In the genomic region with DNA sequence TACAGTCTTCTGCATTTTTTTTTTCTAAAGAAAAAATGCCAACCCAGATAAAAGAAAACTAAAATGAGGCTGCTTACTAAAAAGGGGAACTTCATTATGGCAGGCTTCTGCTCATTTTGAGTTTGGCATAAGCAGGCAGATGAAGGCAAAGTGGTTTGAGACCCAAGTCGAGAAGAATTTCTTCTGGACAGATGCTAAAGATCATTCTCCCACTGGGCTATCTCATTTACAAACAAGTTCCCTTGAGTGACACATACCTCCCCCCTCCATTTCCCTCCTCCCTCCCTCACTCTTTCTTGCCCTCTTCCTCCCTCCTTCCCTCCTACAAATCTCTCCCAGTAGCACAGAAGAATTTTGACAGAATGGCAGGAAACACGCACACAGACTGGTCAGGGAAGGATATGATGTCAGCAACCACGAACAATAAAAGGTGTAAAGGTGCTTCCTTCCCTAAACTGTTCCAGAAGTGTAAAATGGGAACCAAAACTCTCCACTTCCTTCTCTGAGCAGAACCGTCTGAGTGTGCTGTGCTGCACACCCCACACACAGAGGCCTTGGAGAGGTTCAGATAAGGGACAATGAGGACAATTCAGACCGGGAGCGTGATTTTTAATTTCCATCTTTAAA, we compare ENCODE assay signal across 1 cellular context.
TF ChIP-seq lines count a peak whose summit lies in the region.

No MANE protein-coding gene starts in this region.

TF ChIP-seq in K562, 482 proteins besides CTCF, POLR2A, EP300 and RAD21 (continued from another document and continues in another):
- TF ChIP-seq, protein P1, sequence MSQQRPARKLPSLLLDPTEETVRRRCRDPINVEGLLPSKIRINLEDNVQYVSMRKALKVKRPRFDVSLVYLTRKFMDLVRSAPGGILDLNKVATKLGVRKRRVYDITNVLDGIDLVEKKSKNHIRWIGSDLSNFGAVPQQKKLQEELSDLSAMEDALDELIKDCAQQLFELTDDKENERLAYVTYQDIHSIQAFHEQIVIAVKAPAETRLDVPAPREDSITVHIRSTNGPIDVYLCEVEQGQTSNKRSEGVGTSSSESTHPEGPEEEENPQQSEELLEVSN (IDR thresholded peaks at IDR 0.05; ENCODE audit: borderline replicate concordance in 1 of 2, extremely low read depth in 1 of 2, insufficient read depth in 1 of 2, insufficient read length in 1 of 2, low read depth in 1 of 2, low read length in 1 of 2, poor library complexity in 1 of 2, severe bottlenecking in 1 of 2), result no peak
- TF ChIP-seq ZNF239 (CRISPR knock-in tag; IDR thresholded peaks at IDR 0.05) (no peak), MYNN (IDR thresholded peaks at IDR 0.05) (no peak), MYNN (CRISPR knock-in tag; IDR thresholded peaks at IDR 0.05) (no peak), HDAC1 (IDR thresholded peaks at IDR 0.05) (peak in 1 of 2 experiments; percentile 69; a peak in 2 of 4 replicates), TBL1XR1 (IDR thresholded peaks at IDR 0.05; ENCODE audit: low read length in 2 of 2) (no peak), MEF2D (tag; conservative IDR thresholded peaks at IDR 0.05; ENCODE audit: low read depth) (0 out of 2 replicates have a peak, but pooled peaks have one; percentile 31), TAL1 (IDR thresholded peaks at IDR 0.05) (peak; percentile 13; the same call in 1 of the 2 replicates), ZNF780A (CRISPR knock-in tag; IDR thresholded peaks at IDR 0.05) (no peak), NRF1 (conservative IDR thresholded peaks at IDR 0.05 in 1 of 2, IDR thresholded peaks at IDR 0.05 in 1 of 2) (peak; percentile 37 to 52; a peak in 3 of 4 replicates), MAZ (CRISPR knock-in tag; conservative IDR thresholded peaks at IDR 0.05 in 1 of 2, IDR thresholded peaks at IDR 0.05 in 1 of 2) (peak; percentile 52 to 61; a peak in 3 of 4 replicates), PHF21A (IDR thresholded peaks at IDR 0.05; ENCODE audit: borderline replicate concordance, low read depth) (no peak), RCOR1 (IDR thresholded peaks at IDR 0.05; ENCODE audit: borderline replicate concordance in 1 of 2, low read depth in 2 of 2, low read length in 2 of 2) (peak in 1 of 2 experiments; percentile 3; a peak in 1 of 4 replicates), ZNF224 (CRISPR knock-in tag; IDR thresholded peaks at IDR 0.05) (no peak), GATAD2A (IDR thresholded peaks at IDR 0.05) (no peak), ZKSCAN3 (CRISPR knock-in tag; IDR thresholded peaks at IDR 0.05) (no peak), PYGO2 (tag; IDR thresholded peaks at IDR 0.05) (no peak), CREM (IDR thresholded peaks at IDR 0.05; ENCODE audit: low read depth) (peak; percentile 48; the same call in 1 of the 2 replicates), GABPA (tag; conservative IDR thresholded peaks at IDR 0.05; ENCODE audit: low read depth) (peak; percentile 67), CBX1 (IDR thresholded peaks at IDR 0.05; ENCODE audit: low read depth) (no peak), ZEB2 (IDR thresholded peaks at IDR 0.05) (peak; percentile 78), HDAC2 (IDR thresholded peaks at IDR 0.05) (peak; percentile 48; the same call in 1 of the 2 replicates), TAF9B (IDR thresholded peaks at IDR 0.05; ENCODE audit: partially characterized antibody) (no peak), U2AF2 (optimal IDR thresholded peaks at IDR 0.05; ENCODE audit: low read depth, low read length) (no peak), ELF1 (tag; IDR thresholded peaks at IDR 0.05) (peak; percentile 47), KLF1 (tag; IDR thresholded peaks at IDR 0.05) (no peak), JUND (IDR thresholded peaks at IDR 0.05; ENCODE audit: borderline replicate concordance, low read depth, low read length) (0 out of 2 replicates have a peak, but pooled peaks have one; percentile 13), JUND (tag; IDR thresholded peaks at IDR 0.05; ENCODE audit: borderline replicate concordance, low read depth, low read length) (no peak), TRIM24 (IDR thresholded peaks at IDR 0.05) (0 out of 4 replicates have a peak, but pooled peaks of 1 of the 2 experiments have one; percentile 17), SAFB (IDR thresholded peaks at IDR 0.05; ENCODE audit: borderline replicate concordance, low read depth, low read length) (no peak)
- TF ChIP-seq, protein P2, sequence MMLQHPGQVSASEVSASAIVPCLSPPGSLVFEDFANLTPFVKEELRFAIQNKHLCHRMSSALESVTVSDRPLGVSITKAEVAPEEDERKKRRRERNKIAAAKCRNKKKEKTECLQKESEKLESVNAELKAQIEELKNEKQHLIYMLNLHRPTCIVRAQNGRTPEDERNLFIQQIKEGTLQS (IDR thresholded peaks at IDR 0.05), result peak; percentile 20; the same call in 1 of the 2 replicates
- TF ChIP-seq, protein P2 (CRISPR knock-in tag; conservative IDR thresholded peaks at IDR 0.05), result no peak
- TF ChIP-seq, protein P3, sequence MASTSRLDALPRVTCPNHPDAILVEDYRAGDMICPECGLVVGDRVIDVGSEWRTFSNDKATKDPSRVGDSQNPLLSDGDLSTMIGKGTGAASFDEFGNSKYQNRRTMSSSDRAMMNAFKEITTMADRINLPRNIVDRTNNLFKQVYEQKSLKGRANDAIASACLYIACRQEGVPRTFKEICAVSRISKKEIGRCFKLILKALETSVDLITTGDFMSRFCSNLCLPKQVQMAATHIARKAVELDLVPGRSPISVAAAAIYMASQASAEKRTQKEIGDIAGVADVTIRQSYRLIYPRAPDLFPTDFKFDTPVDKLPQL (IDR thresholded peaks at IDR 0.05; ENCODE audit: extremely low read depth, insufficient read length), result no peak
- TF ChIP-seq, protein P4, sequence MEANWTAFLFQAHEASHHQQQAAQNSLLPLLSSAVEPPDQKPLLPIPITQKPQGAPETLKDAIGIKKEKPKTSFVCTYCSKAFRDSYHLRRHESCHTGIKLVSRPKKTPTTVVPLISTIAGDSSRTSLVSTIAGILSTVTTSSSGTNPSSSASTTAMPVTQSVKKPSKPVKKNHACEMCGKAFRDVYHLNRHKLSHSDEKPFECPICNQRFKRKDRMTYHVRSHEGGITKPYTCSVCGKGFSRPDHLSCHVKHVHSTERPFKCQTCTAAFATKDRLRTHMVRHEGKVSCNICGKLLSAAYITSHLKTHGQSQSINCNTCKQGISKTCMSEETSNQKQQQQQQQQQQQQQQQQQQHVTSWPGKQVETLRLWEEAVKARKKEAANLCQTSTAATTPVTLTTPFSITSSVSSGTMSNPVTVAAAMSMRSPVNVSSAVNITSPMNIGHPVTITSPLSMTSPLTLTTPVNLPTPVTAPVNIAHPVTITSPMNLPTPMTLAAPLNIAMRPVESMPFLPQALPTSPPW (CRISPR knock-in tag; IDR thresholded peaks at IDR 0.05), result peak; percentile 84
- TF ChIP-seq, protein P5, sequence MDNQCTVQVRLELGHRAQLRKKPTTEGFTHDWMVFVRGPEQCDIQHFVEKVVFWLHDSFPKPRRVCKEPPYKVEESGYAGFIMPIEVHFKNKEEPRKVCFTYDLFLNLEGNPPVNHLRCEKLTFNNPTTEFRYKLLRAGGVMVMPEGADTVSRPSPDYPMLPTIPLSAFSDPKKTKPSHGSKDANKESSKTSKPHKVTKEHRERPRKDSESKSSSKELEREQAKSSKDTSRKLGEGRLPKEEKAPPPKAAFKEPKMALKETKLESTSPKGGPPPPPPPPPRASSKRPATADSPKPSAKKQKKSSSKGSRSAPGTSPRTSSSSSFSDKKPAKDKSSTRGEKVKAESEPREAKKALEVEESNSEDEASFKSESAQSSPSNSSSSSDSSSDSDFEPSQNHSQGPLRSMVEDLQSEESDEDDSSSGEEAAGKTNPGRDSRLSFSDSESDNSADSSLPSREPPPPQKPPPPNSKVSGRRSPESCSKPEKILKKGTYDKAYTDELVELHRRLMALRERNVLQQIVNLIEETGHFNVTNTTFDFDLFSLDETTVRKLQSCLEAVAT (IDR thresholded peaks at IDR 0.05), result 0 out of 4 replicates have a peak, but pooled peaks of 1 of the 2 experiments have one; percentile 22
- TF ChIP-seq, protein P6, sequence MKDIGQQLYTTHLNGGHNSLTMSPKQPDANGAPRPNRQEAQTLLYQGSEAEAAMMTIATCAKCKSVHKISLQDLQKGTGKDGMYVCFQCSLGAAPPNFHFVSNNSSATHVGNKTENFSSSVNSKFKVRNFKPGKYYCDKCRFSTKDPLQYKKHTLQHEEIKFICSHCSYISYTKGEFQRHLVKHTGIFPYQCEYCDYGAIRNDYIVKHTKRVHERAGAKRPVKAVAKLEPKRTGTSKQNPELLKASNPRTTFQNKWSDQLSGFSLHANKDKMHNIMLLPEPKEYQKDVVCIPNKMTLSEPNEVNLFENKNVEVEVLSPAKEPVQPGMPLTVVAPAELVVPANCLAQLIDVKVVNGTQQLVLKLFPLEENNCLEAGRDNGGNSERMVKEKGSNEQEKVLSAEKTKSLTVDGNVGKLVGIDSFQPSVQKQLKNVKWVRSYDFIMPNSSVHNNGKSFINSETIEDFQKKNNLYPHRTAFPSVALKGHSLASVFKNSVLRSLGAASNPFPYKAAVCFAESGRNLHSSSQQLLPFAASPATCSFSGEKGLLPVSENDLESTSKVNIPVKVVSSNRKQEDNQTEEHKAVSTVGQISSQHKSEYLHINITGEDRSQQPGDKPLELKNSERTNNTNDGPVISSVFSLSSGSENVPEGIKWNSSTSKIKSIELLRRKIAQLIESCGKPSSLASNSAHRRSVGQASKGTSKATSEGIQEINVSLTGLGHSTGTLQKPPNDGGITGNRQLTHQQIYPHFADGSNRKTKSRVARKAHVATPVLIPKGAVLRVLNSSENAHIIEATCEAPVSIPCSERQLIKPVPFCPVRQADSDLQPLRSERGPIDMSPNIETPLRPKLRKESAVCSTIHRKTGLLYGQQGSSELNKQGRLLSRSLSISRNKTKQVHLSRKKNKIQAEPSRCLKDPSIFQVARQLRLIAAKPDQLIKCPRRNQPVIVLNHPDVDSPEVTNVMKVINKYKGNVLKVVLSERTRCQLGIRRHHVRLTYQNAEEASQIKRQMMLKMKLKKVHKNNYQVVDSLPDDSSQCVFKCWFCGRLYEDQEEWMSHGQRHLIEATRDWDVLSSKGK (CRISPR knock-in tag; IDR thresholded peaks at IDR 0.05), result no peak
- TF ChIP-seq, protein P7, sequence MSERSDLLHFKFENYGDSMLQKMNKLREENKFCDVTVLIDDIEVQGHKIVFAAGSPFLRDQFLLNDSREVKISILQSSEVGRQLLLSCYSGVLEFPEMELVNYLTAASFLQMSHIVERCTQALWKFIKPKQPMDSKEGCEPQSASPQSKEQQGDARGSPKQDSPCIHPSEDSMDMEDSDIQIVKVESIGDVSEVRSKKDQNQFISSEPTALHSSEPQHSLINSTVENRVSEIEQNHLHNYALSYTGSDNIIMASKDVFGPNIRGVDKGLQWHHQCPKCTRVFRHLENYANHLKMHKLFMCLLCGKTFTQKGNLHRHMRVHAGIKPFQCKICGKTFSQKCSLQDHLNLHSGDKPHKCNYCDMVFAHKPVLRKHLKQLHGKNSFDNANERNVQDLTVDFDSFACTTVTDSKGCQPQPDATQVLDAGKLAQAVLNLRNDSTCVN (CRISPR knock-in tag; IDR thresholded peaks at IDR 0.05), result peak; percentile 70; the same call in 1 of the 2 replicates
- TF ChIP-seq, protein P8, sequence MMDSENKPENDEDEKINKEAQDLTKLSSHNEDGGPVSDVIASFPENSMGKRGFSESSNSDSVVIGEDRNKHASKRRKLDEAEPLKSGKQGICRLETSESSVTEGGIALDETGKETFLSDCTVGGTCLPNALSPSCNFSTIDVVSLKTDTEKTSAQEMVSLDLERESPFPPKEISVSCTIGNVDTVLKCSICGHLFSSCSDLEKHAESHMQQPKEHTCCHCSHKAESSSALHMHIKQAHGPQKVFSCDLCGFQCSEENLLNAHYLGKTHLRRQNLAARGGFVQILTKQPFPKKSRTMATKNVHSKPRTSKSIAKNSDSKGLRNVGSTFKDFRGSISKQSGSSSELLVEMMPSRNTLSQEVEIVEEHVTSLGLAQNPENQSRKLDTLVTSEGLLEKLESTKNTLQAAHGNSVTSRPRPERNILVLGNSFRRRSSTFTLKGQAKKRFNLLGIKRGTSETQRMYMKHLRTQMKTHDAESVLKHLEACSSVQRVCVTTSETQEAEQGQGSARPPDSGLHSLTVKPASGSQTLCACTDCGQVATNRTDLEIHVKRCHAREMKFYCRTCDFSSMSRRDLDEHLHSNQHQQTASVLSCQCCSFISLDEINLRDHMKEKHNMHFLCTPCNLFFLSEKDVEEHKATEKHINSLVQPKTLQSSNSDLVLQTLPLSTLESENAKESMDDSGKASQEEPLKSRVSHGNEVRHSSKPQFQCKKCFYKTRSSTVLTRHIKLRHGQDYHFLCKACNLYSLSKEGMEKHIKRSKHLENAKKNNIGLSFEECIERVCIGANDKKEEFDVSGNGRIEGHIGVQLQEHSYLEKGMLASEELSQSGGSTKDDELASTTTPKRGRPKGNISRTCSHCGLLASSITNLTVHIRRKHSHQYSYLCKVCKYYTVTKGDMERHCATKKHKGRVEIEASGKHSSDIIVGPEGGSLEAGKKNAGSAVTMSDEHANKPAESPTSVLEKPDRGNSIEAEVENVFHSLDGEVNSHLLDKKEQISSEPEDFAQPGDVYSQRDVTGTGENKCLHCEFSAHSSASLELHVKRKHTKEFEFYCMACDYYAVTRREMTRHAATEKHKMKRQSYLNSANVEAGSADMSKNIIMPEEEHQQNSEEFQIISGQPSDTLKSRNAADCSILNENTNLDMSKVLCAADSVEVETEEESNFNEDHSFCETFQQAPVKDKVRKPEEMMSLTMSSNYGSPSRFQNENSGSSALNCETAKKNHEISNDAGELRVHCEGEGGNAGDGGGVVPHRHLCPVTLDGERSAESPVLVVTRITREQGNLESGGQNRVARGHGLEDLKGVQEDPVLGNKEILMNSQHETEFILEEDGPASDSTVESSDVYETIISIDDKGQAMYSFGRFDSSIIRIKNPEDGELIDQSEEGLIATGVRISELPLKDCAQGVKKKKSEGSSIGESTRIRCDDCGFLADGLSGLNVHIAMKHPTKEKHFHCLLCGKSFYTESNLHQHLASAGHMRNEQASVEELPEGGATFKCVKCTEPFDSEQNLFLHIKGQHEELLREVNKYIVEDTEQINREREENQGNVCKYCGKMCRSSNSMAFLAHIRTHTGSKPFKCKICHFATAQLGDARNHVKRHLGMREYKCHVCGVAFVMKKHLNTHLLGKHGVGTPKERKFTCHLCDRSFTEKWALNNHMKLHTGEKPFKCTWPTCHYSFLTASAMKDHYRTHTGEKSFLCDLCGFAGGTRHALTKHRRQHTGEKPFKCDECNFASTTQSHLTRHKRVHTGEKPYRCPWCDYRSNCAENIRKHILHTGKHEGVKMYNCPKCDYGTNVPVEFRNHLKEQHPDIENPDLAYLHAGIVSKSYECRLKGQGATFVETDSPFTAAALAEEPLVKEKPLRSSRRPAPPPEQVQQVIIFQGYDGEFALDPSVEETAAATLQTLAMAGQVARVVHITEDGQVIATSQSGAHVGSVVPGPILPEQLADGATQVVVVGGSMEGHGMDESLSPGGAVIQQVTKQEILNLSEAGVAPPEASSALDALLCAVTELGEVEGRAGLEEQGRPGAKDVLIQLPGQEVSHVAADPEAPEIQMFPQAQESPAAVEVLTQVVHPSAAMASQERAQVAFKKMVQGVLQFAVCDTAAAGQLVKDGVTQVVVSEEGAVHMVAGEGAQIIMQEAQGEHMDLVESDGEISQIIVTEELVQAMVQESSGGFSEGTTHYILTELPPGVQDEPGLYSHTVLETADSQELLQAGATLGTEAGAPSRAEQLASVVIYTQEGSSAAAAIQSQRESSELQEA (IDR thresholded peaks at IDR 0.05; ENCODE audit: low read depth), result no peak
- TF ChIP-seq, protein P9, sequence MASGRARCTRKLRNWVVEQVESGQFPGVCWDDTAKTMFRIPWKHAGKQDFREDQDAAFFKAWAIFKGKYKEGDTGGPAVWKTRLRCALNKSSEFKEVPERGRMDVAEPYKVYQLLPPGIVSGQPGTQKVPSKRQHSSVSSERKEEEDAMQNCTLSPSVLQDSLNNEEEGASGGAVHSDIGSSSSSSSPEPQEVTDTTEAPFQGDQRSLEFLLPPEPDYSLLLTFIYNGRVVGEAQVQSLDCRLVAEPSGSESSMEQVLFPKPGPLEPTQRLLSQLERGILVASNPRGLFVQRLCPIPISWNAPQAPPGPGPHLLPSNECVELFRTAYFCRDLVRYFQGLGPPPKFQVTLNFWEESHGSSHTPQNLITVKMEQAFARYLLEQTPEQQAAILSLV (tag; IDR thresholded peaks at IDR 0.05), result no peak
